1 cellular context compared by ENCODE assay signal in genomic region chr20:2652724-2653510, GRCh38.
TF ChIP-seq lines count a peak whose summit lies in the region.

No MANE protein-coding gene starts in this region.

TF ChIP-seq in HepG2, 621 proteins besides CTCF, POLR2A, EP300 and RAD21 (continued from another document and continues in another):
- TF ChIP-seq ZFP91 (CRISPR knock-in tag; IDR thresholded peaks at IDR 0.05; ENCODE audit: borderline replicate concordance) = peak; percentile 88; the same call in 1 of the 2 replicates
- TF ChIP-seq ZNF672 (CRISPR knock-in tag; IDR thresholded peaks at IDR 0.05) = 0 out of 2 replicates have a peak, but pooled peaks have one; percentile 77
- peak; percentile 33; the same call in 1 of the 2 replicates for TF ChIP-seq ZNF710 (CRISPR knock-in tag; IDR thresholded peaks at IDR 0.05; ENCODE audit: borderline replicate concordance)
- peak; percentile 95 for TF ChIP-seq ZNF501 (CRISPR knock-in tag; IDR thresholded peaks at IDR 0.05)
- peak; percentile 73 for TF ChIP-seq MNT (IDR thresholded peaks at IDR 0.05)
- TF ChIP-seq ZBTB38 (CRISPR knock-in tag; IDR thresholded peaks at IDR 0.05) = peak; percentile 87; the same call in 1 of the 2 replicates
- peak; percentile 10; the same call in 1 of the 2 replicates for TF ChIP-seq THRA (CRISPR knock-in tag; IDR thresholded peaks at IDR 0.05; ENCODE audit: borderline replicate concordance)
- peak; percentile 96 for TF ChIP-seq RNF2 (conservative IDR thresholded peaks at IDR 0.05; ENCODE audit: low read depth)
- peak; percentile 85 for TF ChIP-seq ZNF510 (CRISPR knock-in tag; IDR thresholded peaks at IDR 0.05; ENCODE audit: low read depth)
- TF ChIP-seq JUND (CRISPR knock-in tag; IDR thresholded peaks at IDR 0.05) = peak; percentile 55; the same call in 1 of the 2 replicates
- TF ChIP-seq ZNF335 (CRISPR knock-in tag; IDR thresholded peaks at IDR 0.05) = no peak
- no peak for TF ChIP-seq RERE (CRISPR knock-in tag; IDR thresholded peaks at IDR 0.05; ENCODE audit: low read depth)
- 0 out of 2 replicates have a peak, but pooled peaks have one; percentile 3 for TF ChIP-seq ZNF138 (CRISPR knock-in tag; IDR thresholded peaks at IDR 0.05; ENCODE audit: low read depth)
- TF ChIP-seq ZNF253 (CRISPR knock-in tag; IDR thresholded peaks at IDR 0.05; ENCODE audit: borderline replicate concordance) = peak; percentile 86
- TF ChIP-seq CHCHD3 (CRISPR knock-in tag; IDR thresholded peaks at IDR 0.05) = 0 out of 2 replicates have a peak, but pooled peaks have one; percentile 57
- TF ChIP-seq BRCA1 (CRISPR knock-in tag; IDR thresholded peaks at IDR 0.05) = peak; percentile 82; the same call in 1 of the 2 replicates
- TF ChIP-seq ZBTB3 (CRISPR knock-in tag; IDR thresholded peaks at IDR 0.05; ENCODE audit: borderline replicate concordance, low read depth) = peak; percentile 92; the same call in 1 of the 2 replicates
- peak; percentile 66; the same call in 1 of the 2 replicates for TF ChIP-seq GMEB1 (CRISPR knock-in tag; IDR thresholded peaks at IDR 0.05; ENCODE audit: borderline replicate concordance)
- no peak for TF ChIP-seq ZNF3 (CRISPR knock-in tag; IDR thresholded peaks at IDR 0.05)
- TF ChIP-seq ARNT (IDR thresholded peaks at IDR 0.05) = no peak
- TF ChIP-seq HMGXB3 (CRISPR knock-in tag; IDR thresholded peaks at IDR 0.05; ENCODE audit: borderline replicate concordance) = peak; percentile 3; the same call in 1 of the 2 replicates
- peak; percentile 86; the same call in 1 of the 2 replicates for TF ChIP-seq SALL1 (CRISPR knock-in tag; IDR thresholded peaks at IDR 0.05)
- 0 out of 2 replicates have a peak, but pooled peaks have one; percentile 49 for TF ChIP-seq RARG (CRISPR knock-in tag; IDR thresholded peaks at IDR 0.05; ENCODE audit: low read depth)
- TF ChIP-seq ZNF296 (CRISPR knock-in tag; conservative IDR thresholded peaks at IDR 0.05) = peak; percentile 85
- TF ChIP-seq FOSL2 (CRISPR knock-in tag; IDR thresholded peaks at IDR 0.05) = 0 out of 2 replicates have a peak, but pooled peaks have one; percentile 20
- TF ChIP-seq ZNF329 (CRISPR knock-in tag; IDR thresholded peaks at IDR 0.05; ENCODE audit: low read depth) = peak; percentile 35; the same call in 1 of the 2 replicates
- TF ChIP-seq CSRNP2 (CRISPR knock-in tag; conservative IDR thresholded peaks at IDR 0.05; ENCODE audit: low read depth) = peak; percentile 91; the same call in 1 of the 2 replicates
- TF ChIP-seq ZKSCAN5 (CRISPR knock-in tag; IDR thresholded peaks at IDR 0.05) = peak; percentile 68
- peak; percentile 85; the same call in 1 of the 2 replicates for TF ChIP-seq AKAP8 (CRISPR knock-in tag; IDR thresholded peaks at IDR 0.05)
- 0 out of 2 replicates have a peak, but pooled peaks have one; percentile 85 for TF ChIP-seq ZNF333 (CRISPR knock-in tag; IDR thresholded peaks at IDR 0.05; ENCODE audit: borderline replicate concordance)
- 0 out of 2 replicates have a peak, but pooled peaks have one; percentile 48 for TF ChIP-seq ZNF234 (CRISPR knock-in tag; conservative IDR thresholded peaks at IDR 0.05)
- peak; percentile 95 for TF ChIP-seq ZNF619 (CRISPR knock-in tag; IDR thresholded peaks at IDR 0.05)
- TF ChIP-seq GLI4 (CRISPR knock-in tag; IDR thresholded peaks at IDR 0.05; ENCODE audit: borderline replicate concordance) = 0 out of 2 replicates have a peak, but pooled peaks have one; percentile 76
- TF ChIP-seq RXRB (CRISPR knock-in tag; IDR thresholded peaks at IDR 0.05; ENCODE audit: borderline replicate concordance) = 0 out of 2 replicates have a peak, but pooled peaks have one; percentile 7
- TF ChIP-seq ZNF891 (CRISPR knock-in tag; IDR thresholded peaks at IDR 0.05) = peak; percentile 82
- TF ChIP-seq RAD51 (IDR thresholded peaks at IDR 0.05; ENCODE audit: borderline replicate concordance) = no peak
- TF ChIP-seq MEF2D (CRISPR knock-in tag; IDR thresholded peaks at IDR 0.05) = peak; percentile 56; the same call in 1 of the 2 replicates
